Comparison of ENCODE assay signal across 15 cellular contexts in the genomic region with DNA sequence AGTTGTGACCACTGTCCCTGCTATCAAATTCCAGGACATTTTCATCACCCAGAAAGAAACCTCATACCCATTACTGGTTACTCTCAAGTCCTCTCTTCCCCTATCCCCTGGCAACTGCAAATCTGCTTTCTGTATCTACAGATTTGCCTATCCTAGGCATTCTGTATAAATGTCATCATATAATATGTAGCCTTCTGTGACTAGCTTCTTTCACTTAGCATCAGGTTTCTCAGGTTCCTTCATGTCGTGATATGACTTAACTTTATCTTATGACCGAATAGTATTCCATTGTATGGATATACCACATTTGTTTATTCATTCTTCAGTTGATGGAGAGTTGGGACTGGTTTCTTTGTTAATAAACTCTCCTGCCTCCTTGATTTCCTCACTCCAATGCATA.
"Had no signal": no experiment of that assay in that cellular context is flagged by ENCODE, and none has a peak within 500 bp of the region (broad histone marks: within the 10 kb centered on the region; RNA-seq: fewer than 3 reads in every experiment).

No MANE protein-coding gene starts in this region.

- H3K27ac Mint-ChIP-seq: activated CD8-positive, alpha-beta T cell treated with anti-CD3 and anti-CD28 coated beads, Interleukin-2, amount 10 ng/mL, durations not matched to agents 7 days and 5 days; nephron progenitor cell had no signal

- DNase-seq: activated CD8-positive, alpha-beta T cell treated with anti-CD3 and anti-CD28 coated beads, Interleukin-2, amount 10 ng/mL, durations not matched to agents 7 days and 5 days; activated naive CD4-positive, alpha-beta T cell treated with anti-CD3 and anti-CD28 coated beads, Interleukin-2, amount 50 U/mL, for 16 hours; adrenal gland; kidney; left ventricle myocardium superior; mesendoderm; nephron progenitor cell; spleen; stimulated activated CD4-positive, alpha-beta T cell treated with anti-CD3 and anti-CD28 coated beads, Interleukin-1b, Interleukin-23, amount 100 ng/mL, for 48 hours; stimulated activated naive CD8-positive, alpha-beta T cell treated with anti-CD3 and anti-CD28 coated beads, Interleukin-15, Interleukin-2, amounts not matched to agents 100 U/mL and 50 U/mL, for 24 hours; testis had no signal

- H3K4me1 Mint-ChIP-seq: nephron progenitor cell had no signal

- FAIRE-seq: colon, endothelial cell of umbilical vein, kidney had no signal

- H3K4me3 Mint-ChIP-seq: activated CD8-positive, alpha-beta T cell treated with anti-CD3 and anti-CD28 coated beads, Interleukin-2, amount 10 ng/mL, durations not matched to agents 7 days and 5 days; nephron progenitor cell had no signal

- H3K9me3 Mint-ChIP-seq: nephron progenitor cell had no signal

- ATAC-seq: activated CD8-positive, alpha-beta T cell treated with anti-CD3 and anti-CD28 coated beads, Interleukin-2, amount 10 ng/mL, durations not matched to agents 7 days and 5 days; gastroesophageal sphincter; left ventricle myocardium superior; sciatic nerve; stimulated activated naive CD8-positive, alpha-beta T cell treated with anti-CD3 and anti-CD28 coated beads, Interleukin-15, Interleukin-2, amounts not matched to agents 100 U/mL and 50 U/mL, for 24 hours had no signal
